11 cellular contexts compared by ENCODE assay signal in the genomic region with DNA sequence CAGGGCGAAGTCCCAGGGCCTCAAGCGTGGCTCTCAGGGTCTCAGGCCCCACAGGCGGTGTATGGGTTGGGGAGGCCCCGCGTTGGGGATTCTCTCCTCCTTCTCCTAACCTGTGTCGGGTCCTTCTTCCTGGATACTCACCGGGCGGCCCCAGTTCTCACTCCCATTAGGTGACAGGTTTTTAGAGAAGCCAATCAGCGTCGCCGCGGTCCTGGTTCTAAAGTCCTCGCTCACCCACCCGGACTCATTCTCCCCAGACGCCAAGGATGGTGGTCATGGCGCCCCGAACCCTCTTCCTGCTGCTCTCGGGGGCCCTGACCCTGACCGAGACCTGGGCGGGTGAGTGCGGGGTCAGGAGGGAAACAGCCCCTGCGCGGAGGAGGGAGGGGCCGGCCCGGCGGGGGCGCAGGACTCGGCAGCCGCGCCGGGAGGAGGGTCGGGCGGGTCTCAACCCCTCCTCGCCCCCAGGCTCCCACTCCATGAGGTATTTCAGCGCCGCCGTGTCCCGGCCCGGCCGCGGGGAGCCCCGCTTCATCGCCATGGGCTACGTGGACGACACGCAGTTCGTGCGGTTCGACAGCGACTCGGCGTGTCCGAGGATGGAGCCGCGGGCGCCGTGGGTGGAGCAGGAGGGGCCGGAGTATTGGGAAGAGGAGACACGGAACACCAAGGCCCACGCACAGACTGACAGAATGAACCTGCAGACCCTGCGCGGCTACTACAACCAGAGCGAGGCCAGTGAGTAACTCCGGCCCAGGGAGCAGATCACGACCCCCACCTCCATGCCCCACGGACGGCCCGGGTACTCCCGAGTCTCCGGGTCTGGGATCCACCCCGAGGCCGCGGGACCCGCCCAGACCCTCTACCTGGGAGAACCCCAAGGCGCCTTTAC. TPM values are rescaled to one million over a fixed set of nuclear protein-coding genes. Genes with fewer than 3 reads are reported as not detected.
DNase-seq lines count a peak whose midpoint lies in the region.
"Had no signal": no experiment of that assay in that cellular context is flagged by ENCODE, and none has a peak within 500 bp of the region (broad histone marks: within the 10 kb centered on the region; RNA-seq: fewer than 3 reads in every experiment).

HLA-G (plus strand) TSS at position 247 of the 892 bp plus-strand sequence; CDS start at position 267, 20 bp downstream.

- WGBS in mesodermal cell (ENCODE audit: insufficient coverage in 2 of 2), 2 experiments, result 7 to 8% methylated on average over 40 to 54 of the region's 75 CpGs
- 11% methylated on average over 75 of the region's 75 CpGs for WGBS in thymus

- H3K4me3 Mint-ChIP-seq in activated naive CD4-positive, alpha-beta T cell treated with anti-CD3 and anti-CD28 coated beads for 36 hours, result peak within 1 kb of the TSS; percentile 45
- no peak within 1 kb of the TSS for H3K4me3 Mint-ChIP-seq in activated naive CD4-positive, alpha-beta T cell treated with anti-CD3 and anti-CD28 coated beads, Interleukin-2, amount 10 ng/mL, durations not matched to agents 7 days and 5 days
- H3K4me3 Mint-ChIP-seq: HFFc6 had no signal

- DNase-seq in activated naive CD4-positive, alpha-beta T cell treated with anti-CD3 and anti-CD28 coated beads for 36 hours, result no peak
- no peak for DNase-seq in activated naive CD4-positive, alpha-beta T cell treated with anti-CD3 and anti-CD28 coated beads, Interleukin-2, amount 10 ng/mL, durations not matched to agents 7 days and 5 days
- DNase-seq in effector memory CD4-positive, alpha-beta T cell, result no peak
- no peak for DNase-seq in HUDEP-2 (lab: John Stamatoyannopoulos, UW; ENCODE audit: unreplicated experiment in 76 of 76)
- DNase-seq in activated gamma-delta T cell treated with Interleukin-2 at 50 U/mL for 16 hours, result no peak
- DNase-seq in NCI-H2107 treated with DMSO at 0.1 percent for 48 hours (lab: John Stamatoyannopoulos, UW; ENCODE audit: unreplicated experiment), result no peak
- DNase-seq: HFFc6, KBM-7 had no signal

- no peak within 1 kb of the TSS for H3K27ac Mint-ChIP-seq in activated naive CD4-positive, alpha-beta T cell treated with anti-CD3 and anti-CD28 coated beads for 36 hours
- no peak within 1 kb of the TSS for H3K27ac Mint-ChIP-seq in activated naive CD4-positive, alpha-beta T cell treated with anti-CD3 and anti-CD28 coated beads, Interleukin-2, amount 10 ng/mL, durations not matched to agents 7 days and 5 days
- H3K27ac Mint-ChIP-seq: HFFc6 had no signal

- no peaks in the 10 kb centered on the region for H3K9me3 ChIP-seq in effector memory CD4-positive, alpha-beta T cell (ENCODE audit: control insufficient read depth, low read length)
- H3K9me3 ChIP-seq in mesodermal cell (ENCODE audit: control insufficient read depth, low read length), result no peaks in the 10 kb centered on the region
- no peaks in the 10 kb centered on the region for H3K9me3 ChIP-seq in thymus (ENCODE audit: control insufficient read depth)

- H3K9me3 Mint-ChIP-seq in activated naive CD4-positive, alpha-beta T cell treated with anti-CD3 and anti-CD28 coated beads for 36 hours, result peaks cover 3% of the 10 kb centered on the region
- H3K9me3 Mint-ChIP-seq in activated naive CD4-positive, alpha-beta T cell treated with anti-CD3 and anti-CD28 coated beads, Interleukin-2, amount 10 ng/mL, durations not matched to agents 7 days and 5 days, result no peaks in the 10 kb centered on the region
- H3K9me3 Mint-ChIP-seq: HFFc6 had no signal

- CTCF ChIA-PET in activated naive CD4-positive, alpha-beta T cell treated with anti-CD3 and anti-CD28 coated beads for 36 hours (lab: Charles Lee), result interaction anchor here (1.1 kb wide), 1 partner anchor 90 kb away, joined by 3 read pairs; no protein-coding TSS in a partner anchor
- CTCF ChIA-PET in activated naive CD4-positive, alpha-beta T cell treated with anti-CD3 and anti-CD28 coated beads, Interleukin-2, amount 10 ng/mL, durations not matched to agents 7 days and 5 days (lab: Charles Lee), result interaction anchor here (0.7 to 1.0 kb wide), 2 partner anchors 120 to 174 kb away, joined by 3 read pairs; no protein-coding TSS in a partner anchor

- peaks cover 23% of the 10 kb centered on the region for H3K27me3 ChIP-seq in effector memory CD4-positive, alpha-beta T cell (replicated peaks; ENCODE audit: control insufficient read depth, insufficient read depth, low read length, poor library complexity, severe bottlenecking)
- peaks cover 24% of the 10 kb centered on the region for H3K27me3 ChIP-seq in thymus (ENCODE audit: control insufficient read depth, insufficient read depth)

- peak within 1 kb of the TSS; percentile 49 for H3K4me3 ChIP-seq in effector memory CD4-positive, alpha-beta T cell (ENCODE audit: insufficient read depth, low read depth, low read length, poor library complexity, severe bottlenecking)
- H3K4me3 ChIP-seq in mesodermal cell (ENCODE audit: extremely low read depth, insufficient read depth, low read length, poor library complexity, severe bottlenecking), result peak within 1 kb of the TSS; percentile 8
- peak within 1 kb of the TSS; percentile 37 for H3K4me3 ChIP-seq in thymus (ENCODE audit: low read length)

- H3K36me3 Mint-ChIP-seq in activated naive CD4-positive, alpha-beta T cell treated with anti-CD3 and anti-CD28 coated beads for 36 hours (ENCODE audit: low read depth), result no peaks in the 10 kb centered on the region
- H3K36me3 Mint-ChIP-seq in activated naive CD4-positive, alpha-beta T cell treated with anti-CD3 and anti-CD28 coated beads, Interleukin-2, amount 10 ng/mL, durations not matched to agents 7 days and 5 days, result no peaks in the 10 kb centered on the region

- peaks cover 50% of the 10 kb centered on the region for H3K27me3 Mint-ChIP-seq in activated naive CD4-positive, alpha-beta T cell treated with anti-CD3 and anti-CD28 coated beads for 36 hours (ENCODE audit: low read depth)
- H3K27me3 Mint-ChIP-seq in activated naive CD4-positive, alpha-beta T cell treated with anti-CD3 and anti-CD28 coated beads, Interleukin-2, amount 10 ng/mL, durations not matched to agents 7 days and 5 days, result peaks cover 79% of the 10 kb centered on the region

- H3K4me1 ChIP-seq in effector memory CD4-positive, alpha-beta T cell (ENCODE audit: control insufficient read depth, insufficient read depth, low read length, poor library complexity, severe bottlenecking), result peaks cover 13% of the 10 kb centered on the region
- H3K4me1 ChIP-seq in mesodermal cell (ENCODE audit: control insufficient read depth, insufficient read depth, low read length, poor library complexity, severe bottlenecking) (peaks cover 3% of the 10 kb centered on the region), thymus (ENCODE audit: control insufficient read depth, insufficient read depth, low read length) (no peaks in the 10 kb centered on the region)

- H3K27ac ChIP-seq in effector memory CD4-positive, alpha-beta T cell (ENCODE audit: insufficient read depth, low read length, poor library complexity, severe bottlenecking), result no peak within 1 kb of the TSS
- H3K27ac ChIP-seq in mesodermal cell (ENCODE audit: low read depth, low read length, severe bottlenecking), result no peak within 1 kb of the TSS
- no peak within 1 kb of the TSS for H3K27ac ChIP-seq in thymus (ENCODE audit: low read depth)

- H3K4me1 Mint-ChIP-seq in activated naive CD4-positive, alpha-beta T cell treated with anti-CD3 and anti-CD28 coated beads for 36 hours (ENCODE audit: low read depth), result peaks cover 16% of the 10 kb centered on the region
- H3K4me1 Mint-ChIP-seq in activated naive CD4-positive, alpha-beta T cell treated with anti-CD3 and anti-CD28 coated beads, Interleukin-2, amount 10 ng/mL, durations not matched to agents 7 days and 5 days, result peaks cover 11% of the 10 kb centered on the region

- intact Hi-C loops in activated naive CD4-positive, alpha-beta T cell treated with anti-CD3 and anti-CD28 coated beads for 36 hours (cut with micrococcal nuclease), result loop anchor here (5.0 kb wide), 1 partner anchor 176 kb away; no protein-coding TSS in a partner anchor

- H3K36me3 ChIP-seq in effector memory CD4-positive, alpha-beta T cell (ENCODE audit: control insufficient read depth, insufficient read depth, low read length), result no peaks in the 10 kb centered on the region
- H3K36me3 ChIP-seq in mesodermal cell (ENCODE audit: control insufficient read depth, insufficient read depth, low read length), result no peaks in the 10 kb centered on the region
- no peaks in the 10 kb centered on the region for H3K36me3 ChIP-seq in thymus (ENCODE audit: control insufficient read depth, insufficient read depth)

RNA-seq across cellular contexts. Expression of gene HLA-G, which starts in this region (rescaled TPM):
- under 1 TPM in 1 of 2 experiments, not detected in 1; 0.22 TPM for total RNA-seq in activated naive CD4-positive, alpha-beta T cell treated with anti-CD3 and anti-CD28 coated beads for 36 hours
- not detected for polyA plus RNA-seq in mesodermal cell (2013, experiment 1 of 2)
- not detected for polyA plus RNA-seq in mesodermal cell (2013, experiment 2 of 2)
- 6.3 TPM for polyA plus RNA-seq in thymus
- total RNA-seq: osteoblast had no signal
